ENCODE assay signal across 14 cellular contexts in genomic region chr1:115463347-115463746, GRCh38.
A peak's percentile ranks its signal among the peaks of the same experiment; 100 is the strongest.
DNase-seq lines count a peak whose midpoint lies in the region; ATAC-seq and TF ChIP-seq lines count a peak whose summit lies in the region.
"Had no signal": no experiment of that assay in that cellular context is flagged by ENCODE, and none has a peak within 500 bp of the region (broad histone marks: within the 10 kb centered on the region; RNA-seq: fewer than 3 reads in every experiment).

No MANE protein-coding gene starts in this region.

- BruUV-seq in IMR-90 (replicated peaks; lab: Mats Ljungman, UMichigan): no TSS peak
- BruUV-seq in PC-3 (replicated peaks; lab: Mats Ljungman, UMichigan): no TSS peak

- no peaks in the 10 kb centered on the region for H3K79me1 ChIP-seq in IMR-90 (ENCODE audit: low read depth in 1 of 2, low read length in 2 of 2)

- no peak overlapping the region for H3K4ac ChIP-seq in IMR-90 (ENCODE audit: low read depth, low read length)

- no peak overlapping the region for H3K56ac ChIP-seq in IMR-90 (ENCODE audit: extremely low read depth, insufficient read depth, low read length)

- H3K9me3 ChIP-seq in BLaER1 treated with 17β-estradiol and CSF1 and Interleukin-3, amounts not matched to agents 10 nM and 100 nM (replicated peaks in 1 of 11): no peaks in the 10 kb centered on the region
- H3K9me3 ChIP-seq in IMR-90 (ENCODE audit: control insufficient read depth, insufficient read depth, low read length): no peaks in the 10 kb centered on the region
- no peaks in the 10 kb centered on the region for H3K9me3 ChIP-seq in PC-3 (ENCODE audit: low read length)
- no peaks in the 10 kb centered on the region for H3K9me3 ChIP-seq in right atrium auricular region
- no peaks in the 10 kb centered on the region for H3K9me3 ChIP-seq in ovary

- peak; percentile 34; the same call in 1 of the 2 replicates for TF ChIP-seq RAD21 in IMR-90 (IDR thresholded peaks at IDR 0.05; ENCODE audit: low read length)

- dilution Hi-C loops in IMR-90 (cut with HindIII; ENCODE audit: low sequenced_read_pairs, unreplicated experiment): no loop called here

- TF ChIP-seq CTCF in IMR-90 (conservative IDR thresholded peaks at IDR 0.05; ENCODE audit: low read depth, low read length) (0 out of 2 replicates have a peak, but pooled peaks have one; percentile 19), PC-3 (conservative IDR thresholded peaks at IDR 0.05; ENCODE audit: low read depth, low read length) (peak; percentile 82), right atrium auricular region (IDR thresholded peaks at IDR 0.05) (peak in 1 of 2 donors; percentile 57), ovary (IDR thresholded peaks at IDR 0.05) (no peak)

- no peak overlapping the region for H2BK15ac ChIP-seq in IMR-90 (ENCODE audit: low read depth, low read length)

- no peaks in the 10 kb centered on the region for H3K9me2 ChIP-seq in PC-3 (replicated peaks; ENCODE audit: low read length)

- intact Hi-C loops in IMR-90 (cut with micrococcal nuclease) (loop anchor here (10.0 kb wide), 1 partner anchor 189 kb away; no protein-coding TSS in a partner anchor), PC-3 (cut with micrococcal nuclease) (loop anchor here (1.0 to 10.0 kb wide), 4 partner anchors 141 to 489 kb away; no protein-coding TSS in a partner anchor), ovary (cut with DNase I) (no loop called here)

- H3K9me1 ChIP-seq in IMR-90 (ENCODE audit: insufficient read depth, low read length): no peaks in the 10 kb centered on the region

- H3K18ac ChIP-seq in IMR-90 (ENCODE audit: low read depth, low read length): no peak overlapping the region

- ATAC-seq in IMR-90 (ENCODE audit: low read depth) (no peak), PC-3 (peak; percentile 75), GM18868 (IDR thresholded peaks at IDR 0.05; ENCODE audit: unreplicated experiment) (no peak)
- ATAC-seq: CD8-positive, alpha-beta T cell had no signal

- no peak overlapping the region for H4K8ac ChIP-seq in IMR-90 (ENCODE audit: low read depth in 2 of 2, low read length in 2 of 2)

- no peaks in the 10 kb centered on the region for H3K79me2 ChIP-seq in PC-3 (ENCODE audit: low read length)

- TF ChIP-seq POLR2A in IMR-90 (IDR thresholded peaks at IDR 0.05; ENCODE audit: low read depth, low read length): no peak
- TF ChIP-seq POLR2A in ovary (IDR thresholded peaks at IDR 0.05): no peak

- H3K14ac ChIP-seq in IMR-90 (replicated peaks; ENCODE audit: low read depth, low read length): no peak overlapping the region

- no peak overlapping the region for H2BK5ac ChIP-seq in IMR-90 (ENCODE audit: low read depth, low read length, poor library complexity, severe bottlenecking)

- POLR2A ChIA-PET in IMR-90 (lab: Charles Lee; ENCODE audit: unreplicated experiment) (no interaction called here), PC-3 (lab: Charles Lee; ENCODE audit: unreplicated experiment) (no interaction called here)

- no peak overlapping the region for H3K4me3 ChIP-seq in BLaER1 treated with 17β-estradiol and CSF1 and Interleukin-3, amounts not matched to agents 10 nM and 100 nM
- H3K4me3 ChIP-seq in IMR-90 (ENCODE audit: insufficient read depth, low read depth, low read length): no peak overlapping the region
- no peak overlapping the region for H3K4me3 ChIP-seq in PC-3 (ENCODE audit: low read length)
- H3K4me3 ChIP-seq in right atrium auricular region: no peak overlapping the region
- H3K4me3 ChIP-seq in ovary: no peak overlapping the region

- H4K5ac ChIP-seq in IMR-90 (ENCODE audit: low read depth, low read length): no peak overlapping the region

- no peak for TF ChIP-seq EP300 in ovary (IDR thresholded peaks at IDR 0.05)

- H3K4me2 ChIP-seq in BLaER1 treated with 17β-estradiol and CSF1 and Interleukin-3, amounts not matched to agents 10 nM and 100 nM: peak overlapping the region in 7 of 11 experiments; percentile 14 to 48 (median 38); a peak in 9 of 22 replicates
- H3K4me2 ChIP-seq in IMR-90 (ENCODE audit: low read depth, low read length): no peak overlapping the region
- H3K4me2 ChIP-seq in PC-3 (ENCODE audit: low read length): no peak overlapping the region

- H2AFZ ChIP-seq in IMR-90 (replicated peaks; ENCODE audit: low read length, poor library complexity): no peak overlapping the region
- H2AFZ ChIP-seq in PC-3 (ENCODE audit: low read length): no peak overlapping the region

- no peak overlapping the region for H3K23ac ChIP-seq in IMR-90 (ENCODE audit: low read depth, low read length)

- no peaks in the 10 kb centered on the region for H3F3A ChIP-seq in PC-3 (ENCODE audit: low read length, unreplicated experiment)

- in situ Hi-C loops in IMR-90 (cut with MboI; ENCODE audit: low sequenced_read_pairs): no loop called here

- H2AK5ac ChIP-seq in IMR-90 (ENCODE audit: low read depth, low read length): no peak overlapping the region

- H3K27me3 ChIP-seq in BLaER1 treated with 17β-estradiol and CSF1 and Interleukin-3, amounts not matched to agents 10 nM and 100 nM: no peaks in the 10 kb centered on the region
- H3K27me3 ChIP-seq in IMR-90 (ENCODE audit: control insufficient read depth, insufficient read depth, low read length): no peaks in the 10 kb centered on the region
- no peaks in the 10 kb centered on the region for H3K27me3 ChIP-seq in PC-3 (ENCODE audit: low read length)
- no peaks in the 10 kb centered on the region for H3K27me3 ChIP-seq in right atrium auricular region
- H3K27me3 ChIP-seq in ovary: no peaks in the 10 kb centered on the region

- H4K20me1 ChIP-seq in BLaER1 treated with 17β-estradiol and CSF1 and Interleukin-3, amounts not matched to agents 10 nM and 100 nM: no peaks in the 10 kb centered on the region
- H4K20me1 ChIP-seq in IMR-90 (ENCODE audit: insufficient read depth, low read length) (no peaks in the 10 kb centered on the region), PC-3 (ENCODE audit: low read length) (no peaks in the 10 kb centered on the region)

- H3K36me3 ChIP-seq in BLaER1 treated with 17β-estradiol and CSF1 and Interleukin-3, amounts not matched to agents 10 nM and 100 nM: no peaks in the 10 kb centered on the region
- no peaks in the 10 kb centered on the region for H3K36me3 ChIP-seq in IMR-90 (ENCODE audit: control insufficient read depth, insufficient read depth, low read length)
- H3K36me3 ChIP-seq in PC-3 (ENCODE audit: low read depth, low read length): no peaks in the 10 kb centered on the region
- H3K36me3 ChIP-seq in right atrium auricular region: no peaks in the 10 kb centered on the region
- no peaks in the 10 kb centered on the region for H3K36me3 ChIP-seq in ovary

- no peak overlapping the region for H3K27ac ChIP-seq in BLaER1 treated with 17β-estradiol and CSF1 and Interleukin-3, amounts not matched to agents 10 nM and 100 nM
- H3K27ac ChIP-seq in IMR-90 (ENCODE audit: insufficient read depth, low read length) (no peak overlapping the region), PC-3 (ENCODE audit: low read length) (no peak overlapping the region), right atrium auricular region (no peak overlapping the region), ovary (no peak overlapping the region)

- no peak overlapping the region for H2BK120ac ChIP-seq in IMR-90 (ENCODE audit: low read depth, low read length)

- H3K4me1 ChIP-seq in BLaER1 treated with 17β-estradiol and CSF1 and Interleukin-3, amounts not matched to agents 10 nM and 100 nM: peaks cover 0 to 16% (median 11%) of the 10 kb centered on the region in 10 experiments; a peak in 13 of 20 replicates
- H3K4me1 ChIP-seq in IMR-90 (ENCODE audit: control insufficient read depth, insufficient read depth, low read length) (no peaks in the 10 kb centered on the region), PC-3 (ENCODE audit: insufficient read depth, low read length) (peaks cover 11% of the 10 kb centered on the region), right atrium auricular region (no peaks in the 10 kb centered on the region), ovary (ENCODE audit: insufficient read depth) (no peaks in the 10 kb centered on the region)

- no peak overlapping the region for H4K91ac ChIP-seq in IMR-90 (ENCODE audit: insufficient read depth, low read depth, low read length)

- no peak overlapping the region for H2AK9ac ChIP-seq in IMR-90 (replicated peaks; ENCODE audit: low read depth, low read length, poor library complexity)

- DNase-seq in IMR-90 (no peak), PC-3 (peak; percentile 63), right atrium auricular region (ENCODE audit: low spot score) (peak; percentile 32), NCI-H226 (no peak), ovary (no peak), NCI-H345 (lab: John Stamatoyannopoulos, UW) (no peak)
- DNase-seq: activated T-cell treated with anti-CD3 and anti-CD28 coated beads, Interleukin-2, amount 50 U/mL, for 48 hours; CD8-positive, alpha-beta T cell; immature natural killer cell; NCI-H1930; RPMI8226; stimulated activated CD8-positive, alpha-beta memory T cell treated with anti-CD3 and anti-CD28 coated beads, Interleukin-4, amount 100 ng/mL, for 48 hours had no signal

- CTCF ChIA-PET in IMR-90 (lab: Yijun Ruan, JAX) (interaction anchor here (0.7 to 1.0 kb wide), 2 partner anchors 236 to 328 kb away, joined by 3 to 4 read pairs; no protein-coding TSS in a partner anchor), PC-3 (lab: Charles Lee) (interaction anchor here (0.6 to 1.5 kb wide), 10 partner anchors 18 to 422 kb away, joined by 3 to 14 read pairs (median 4); no protein-coding TSS in a partner anchor)

- H3K9ac ChIP-seq in BLaER1 treated with 17β-estradiol and CSF1 and Interleukin-3, amounts not matched to agents 10 nM and 100 nM: no peak overlapping the region
- H3K9ac ChIP-seq in IMR-90 (ENCODE audit: low read depth, low read length) (no peak overlapping the region), PC-3 (ENCODE audit: low read length) (no peak overlapping the region)

- no peak overlapping the region for H2BK20ac ChIP-seq in IMR-90 (ENCODE audit: low read depth, low read length)

TF ChIP-seq in IMR-90, 13 proteins besides CTCF, POLR2A, EP300 and RAD21 (continues in another document):
- no peak for TF ChIP-seq CEBPB (IDR thresholded peaks at IDR 0.05; ENCODE audit: low read depth, low read length)
- TF ChIP-seq MAZ (IDR thresholded peaks at IDR 0.05; ENCODE audit: borderline replicate concordance, low read depth, low read length): no peak
- TF ChIP-seq RCOR1 (IDR thresholded peaks at IDR 0.05; ENCODE audit: insufficient replicate concordance, low read length): no peak
- no peak for TF ChIP-seq BHLHE40 (IDR thresholded peaks at IDR 0.05; ENCODE audit: low read depth, low read length)
- no peak for TF ChIP-seq CHD1 (IDR thresholded peaks at IDR 0.05; ENCODE audit: low read depth, low read length)
- TF ChIP-seq FOS (IDR thresholded peaks at IDR 0.05; ENCODE audit: low read depth, low read length): no peak
- no peak for TF ChIP-seq SMC3 (IDR thresholded peaks at IDR 0.05; ENCODE audit: low read depth, low read length)

Comparison
In these comparisons a context has a peak if more than half of its experiments do, and no peak if none do; other contexts are left out.
1. H3K4me2 ChIP-seq: peak in BLaER1 treated with 17β-estradiol and CSF1 and Interleukin-3, amounts not matched to agents 10 nM and 100 nM (7 of 11); none in IMR-90 (single experiment) and PC-3 (single experiment).
2. DNase-seq: peak in PC-3 (single experiment) and right atrium auricular region (single experiment); none in IMR-90 (single experiment), NCI-H226 (single experiment), ovary (0 of 5) and NCI-H345 (single experiment).
3. CTCF ChIP-seq: peak in IMR-90 (single experiment) and PC-3 (single experiment); none in ovary (0 of 3).
4. intact Hi-C loops: an anchor here in IMR-90 (10.0 kb wide) and PC-3 (1.0 to 10.0 kb wide); none called in ovary.